27 cellular contexts compared by ENCODE assay signal in the genomic region with DNA sequence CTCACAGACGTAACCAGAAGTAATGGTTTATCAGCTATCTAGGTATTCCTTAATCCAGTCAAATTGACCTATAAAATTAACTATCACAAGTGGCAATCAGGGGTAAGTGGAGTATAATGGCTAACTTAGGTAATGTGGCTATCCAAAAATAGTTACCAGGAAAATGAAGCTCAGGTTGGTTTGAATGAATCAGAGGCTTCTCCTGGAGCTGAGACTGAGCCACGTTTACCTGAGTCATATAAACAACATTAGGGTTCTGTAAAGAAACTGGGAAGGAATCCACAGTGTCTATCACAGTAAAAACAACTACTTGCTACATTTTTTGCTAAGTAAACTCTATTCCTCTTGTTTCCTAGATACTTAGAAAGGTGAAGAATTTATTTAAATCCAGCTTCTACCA.
DNase-seq lines count a peak whose midpoint lies in the region; ATAC-seq and TF ChIP-seq lines count a peak whose summit lies in the region.
"Had no signal": no experiment of that assay in that cellular context is flagged by ENCODE, and none has a peak within 500 bp of the region (broad histone marks: within the 10 kb centered on the region; RNA-seq: fewer than 3 reads in every experiment).

No MANE protein-coding gene starts in this region.

- 11% methylated on average over 2 of the region's 2 CpGs for WGBS in SK-N-SH (ENCODE audit: low lambda C conversion rate)

- no peaks in the 10 kb centered on the region for H3K27me3 Mint-ChIP-seq in naive thymus-derived CD4-positive, alpha-beta T cell
- H3K27me3 Mint-ChIP-seq: activated CD4-positive, alpha-beta T cell treated with anti-CD3 and anti-CD28 coated beads, Interleukin-2, amount 10 ng/mL, durations not matched to agents 24 days and 14 days had no signal

- no peaks in the 10 kb centered on the region for H3K36me3 Mint-ChIP-seq in naive thymus-derived CD4-positive, alpha-beta T cell

- no peak overlapping the region for H3K27ac Mint-ChIP-seq in naive thymus-derived CD4-positive, alpha-beta T cell
- H3K27ac Mint-ChIP-seq: activated CD4-positive, alpha-beta T cell treated with anti-CD3 and anti-CD28 coated beads, Interleukin-2, amount 10 ng/mL, durations not matched to agents 24 days and 14 days; GM23338 had no signal

- peaks cover 0 to 10% (median 5%) of the 10 kb centered on the region in 11 donors for H3K9me3 Mint-ChIP-seq in naive thymus-derived CD4-positive, alpha-beta T cell
- H3K9me3 Mint-ChIP-seq: activated CD4-positive, alpha-beta T cell treated with anti-CD3 and anti-CD28 coated beads, Interleukin-2, amount 10 ng/mL, durations not matched to agents 24 days and 14 days; GM23338 had no signal

- intact Hi-C loops in naive thymus-derived CD4-positive, alpha-beta T cell (cut with micrococcal nuclease) = no loop called here

- POLR2A ChIA-PET in SK-N-SH (lab: Yijun Ruan, JAX) = no interaction called here
- POLR2A ChIA-PET in naive thymus-derived CD4-positive, alpha-beta T cell (lab: Charles Lee) = no interaction called here

- no peaks in the 10 kb centered on the region for H3K79me2 ChIP-seq in SK-N-SH (ENCODE audit: insufficient read depth)

- H3K4me3 Mint-ChIP-seq in naive thymus-derived CD4-positive, alpha-beta T cell = no peak overlapping the region
- H3K4me3 Mint-ChIP-seq: activated CD4-positive, alpha-beta T cell treated with anti-CD3 and anti-CD28 coated beads, Interleukin-2, amount 10 ng/mL, durations not matched to agents 24 days and 14 days; GM23338 had no signal

- H3K27ac ChIP-seq in SK-N-SH (ENCODE audit: low read depth in 2 of 2, low read length in 1 of 2) = no peak overlapping the region
- no peak overlapping the region for H3K27ac ChIP-seq in naive thymus-derived CD4-positive, alpha-beta T cell (ENCODE audit: low read depth, low read length)

- no peaks in the 10 kb centered on the region for H3K4me1 Mint-ChIP-seq in naive thymus-derived CD4-positive, alpha-beta T cell
- H3K4me1 Mint-ChIP-seq: activated CD4-positive, alpha-beta T cell treated with anti-CD3 and anti-CD28 coated beads, Interleukin-2, amount 10 ng/mL, durations not matched to agents 24 days and 14 days; GM23338 had no signal

- CTCF ChIA-PET in SK-N-SH (lab: Yijun Ruan, JAX) = no interaction called here
- CTCF ChIA-PET in naive thymus-derived CD4-positive, alpha-beta T cell (lab: Charles Lee) = no interaction called here

- TF ChIP-seq RAD21 in SK-N-SH (IDR thresholded peaks at IDR 0.05; ENCODE audit: low read length) = no peak

- no peaks in the 10 kb centered on the region for H3K9me2 ChIP-seq in SK-N-SH

- TF ChIP-seq CTCF in SK-N-SH (IDR thresholded peaks at IDR 0.05) (no peak), fibroblast of mammary gland (conservative IDR thresholded peaks at IDR 0.05; ENCODE audit: control insufficient read depth, insufficient read depth, low read depth, low read length) (no peak)

- no peaks in the 10 kb centered on the region for H4K20me1 ChIP-seq in SK-N-SH (ENCODE audit: insufficient read depth)

- H3K27me3 ChIP-seq in SK-N-SH (ENCODE audit: insufficient read depth) = no peaks in the 10 kb centered on the region
- H3K27me3 ChIP-seq in naive thymus-derived CD4-positive, alpha-beta T cell (ENCODE audit: control insufficient read depth in 2 of 2, insufficient read depth in 2 of 2, low read length in 2 of 2) = no peaks in the 10 kb centered on the region

- no peaks in the 10 kb centered on the region for H3F3A ChIP-seq in SK-N-SH (replicated peaks; ENCODE audit: insufficient read depth)

- no peak overlapping the region; the same call in 1 of the 2 replicates for H3K4me2 ChIP-seq in SK-N-SH
- H3K4me2 ChIP-seq: GM23338 had no signal

- H2AFZ ChIP-seq in SK-N-SH (ENCODE audit: low read depth) = no peak overlapping the region

- no peak for DNase-seq in SK-N-SH
- DNase-seq in RPMI8226 = peak; percentile 10
- peak; percentile 3 for DNase-seq in fibroblast of mammary gland (ENCODE audit: low read depth)
- no peak for DNase-seq in SW 1271 (lab: John Stamatoyannopoulos, UW)
- DNase-seq in NCI-H2107 treated with DMSO at 0.1 percent for 48 hours (lab: John Stamatoyannopoulos, UW; ENCODE audit: unreplicated experiment) = no peak
- no peak for DNase-seq in naive thymus-derived CD4-positive, alpha-beta T cell
- DNase-seq: 8988T; activated CD4-positive, alpha-beta T cell treated with anti-CD3 and anti-CD28 coated beads, Interleukin-2, amount 10 ng/mL, durations not matched to agents 24 days and 14 days; activated naive CD4-positive, alpha-beta T cell treated with anti-CD3 and anti-CD28 coated beads, Interleukin-2, amount 50 U/mL, for 16 hours; AML-193; aorta; cerebellar nuclear complex; erythroblast; foreskin melanocyte; hippocampal formation; islet precursor cell; NCI-H1694; NCI-H2227 treated with DMSO at 0.1 percent for 48 hours; NCI-H748 treated with DMSO at 0.1 percent for 48 hours; SHP77 treated with DMSO at 0.1 percent for 48 hours; stimulated activated CD4-positive, alpha-beta T cell treated with anti-CD3 and anti-CD28 coated beads, Interleukin-12 subunit alpha, Interleukin-12 subunit beta, amount 100 ng/mL, for 4 hours; stimulated activated CD4-positive, alpha-beta T cell treated with anti-CD3 and anti-CD28 coated beads, Interleukin-4, amount 100 ng/mL, for 4 hours; stimulated activated naive CD8-positive, alpha-beta T cell treated with anti-CD3 and anti-CD28 coated beads, Interleukin-15, Interleukin-2, amounts not matched to agents 100 U/mL and 50 U/mL, for 24 hours had no signal

- H3K36me3 ChIP-seq in SK-N-SH (replicated peaks in 1 of 2; ENCODE audit: control insufficient read depth in 1 of 2, insufficient read depth in 2 of 2, low read length in 1 of 2) = no peaks in the 10 kb centered on the region
- H3K36me3 ChIP-seq in naive thymus-derived CD4-positive, alpha-beta T cell (ENCODE audit: control insufficient read depth in 2 of 3, insufficient read depth in 3 of 3, low read length in 3 of 3) = no peaks in the 10 kb centered on the region

- ATAC-seq in SK-N-SH treated with all-trans-retinoic acid at 6 μM for 48 hours (0 out of 3 replicates have a peak, but pooled peaks have one; percentile 31), GM19035 (IDR thresholded peaks at IDR 0.05; ENCODE audit: unreplicated experiment) (no peak)
- ATAC-seq in naive thymus-derived CD4-positive, alpha-beta T cell = no peak
- ATAC-seq: GM23338; K562; stimulated activated naive CD8-positive, alpha-beta T cell treated with anti-CD3 and anti-CD28 coated beads, Interleukin-15, Interleukin-2, amounts not matched to agents 100 U/mL and 50 U/mL, for 24 hours had no signal

- no peak overlapping the region for H3K4me3 ChIP-seq in SK-N-SH (ENCODE audit: low read depth in 2 of 2, low read length in 1 of 2)
- H3K4me3 ChIP-seq in fibroblast of mammary gland (ENCODE audit: control insufficient read depth, low read depth, low read length) = no peak overlapping the region
- no peak overlapping the region for H3K4me3 ChIP-seq in naive thymus-derived CD4-positive, alpha-beta T cell (ENCODE audit: low read length)
- H3K4me3 ChIP-seq: GM23338, K562 had no signal

- no peak overlapping the region for H3K9ac ChIP-seq in SK-N-SH

- H3K9me3 ChIP-seq in SK-N-SH = no peaks in the 10 kb centered on the region
- H3K9me3 ChIP-seq in naive thymus-derived CD4-positive, alpha-beta T cell (ENCODE audit: control insufficient read depth in 2 of 3, low read length in 3 of 3) = no peaks in the 10 kb centered on the region

- no peaks in the 10 kb centered on the region; a peak in 1 of 4 replicates for H3K4me1 ChIP-seq in SK-N-SH (ENCODE audit: control insufficient read depth in 1 of 2, insufficient read depth in 2 of 2, low read depth in 1 of 2, low read length in 1 of 2)
- H3K4me1 ChIP-seq in naive thymus-derived CD4-positive, alpha-beta T cell (ENCODE audit: control insufficient read depth in 2 of 2, insufficient read depth in 2 of 2, low read length in 2 of 2) = no peaks in the 10 kb centered on the region

- no peak for TF ChIP-seq EP300 in SK-N-SH (IDR thresholded peaks at IDR 0.05; ENCODE audit: borderline replicate concordance in 1 of 2, low read depth in 1 of 2, low read length in 1 of 2)

TF ChIP-seq in SK-N-SH, 30 proteins besides CTCF, POLR2A, EP300 and RAD21 (continues in another document):
- TF ChIP-seq MEF2A (IDR thresholded peaks at IDR 0.05; ENCODE audit: borderline replicate concordance, low read depth) (no peak), USF2 (IDR thresholded peaks at IDR 0.05; ENCODE audit: borderline replicate concordance, low read depth, low read length) (no peak), RXRA (IDR thresholded peaks at IDR 0.05; ENCODE audit: borderline replicate concordance, low read depth) (no peak), POLR2AphosphoS5 (IDR thresholded peaks at IDR 0.05; ENCODE audit: low read depth, low read length) (no peak), JUND (IDR thresholded peaks at IDR 0.05) (no peak), FOXJ3 (CRISPR knock-in tag; IDR thresholded peaks at IDR 0.05) (no peak), NFIC (IDR thresholded peaks at IDR 0.05; ENCODE audit: borderline replicate concordance) (no peak), NRF1 (IDR thresholded peaks at IDR 0.05; ENCODE audit: low read depth, low read length) (no peak), USF1 (IDR thresholded peaks at IDR 0.05; ENCODE audit: borderline replicate concordance, low read depth) (no peak), RFX5 (IDR thresholded peaks at IDR 0.05; ENCODE audit: low read length) (no peak), PBX3 (IDR thresholded peaks at IDR 0.05) (no peak)

Comparison
In these comparisons a context has a peak if more than half of its experiments do, and no peak if none do; other contexts are left out.
1. DNase-seq: peak in RPMI8226 (single experiment) and fibroblast of mammary gland (single experiment); none in SK-N-SH (single experiment), SW 1271 (0 of 2), NCI-H2107 treated with DMSO at 0.1 percent for 48 hours (single experiment) and naive thymus-derived CD4-positive, alpha-beta T cell (0 of 9).